11 cellular contexts compared by ENCODE assay signal in the genomic region with DNA sequence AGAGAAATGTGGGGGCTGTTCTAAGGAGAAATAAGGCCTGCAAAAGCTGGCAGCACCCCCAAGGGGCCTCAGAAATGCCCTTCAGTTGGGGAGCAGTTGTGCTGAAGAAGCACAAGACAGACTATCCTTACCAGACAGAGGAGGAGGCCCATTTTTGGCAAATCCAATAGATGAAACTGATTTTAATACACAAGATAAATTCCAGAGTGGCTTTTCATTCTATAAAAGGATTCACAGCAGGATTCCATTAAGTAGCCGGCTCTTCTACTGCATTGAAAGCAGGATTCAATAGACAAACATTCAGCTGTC. TPM values are rescaled to one million over a fixed set of nuclear protein-coding genes. Genes with fewer than 3 reads are reported as not detected.
A peak's percentile ranks its signal among the peaks of the same experiment; 100 is the strongest.
DNase-seq lines count a peak whose midpoint lies in the region; ATAC-seq and TF ChIP-seq lines count a peak whose summit lies in the region.
"Had no signal": no experiment of that assay in that cellular context is flagged by ENCODE, and none has a peak within 500 bp of the region (broad histone marks: within the 10 kb centered on the region; RNA-seq: fewer than 3 reads in every experiment).

No MANE protein-coding gene starts in this region.

- H3K27ac ChIP-seq in OCI-LY3 (ENCODE audit: low read length) (peak overlapping the region; percentile 99), esophagus squamous epithelium (peak overlapping the region; percentile 30 to 90 (median 78)), spleen (peak overlapping the region; percentile 80 to 98 (median 92))
- H3K27ac ChIP-seq: foreskin keratinocyte had no signal

- H3K27me3 ChIP-seq in OCI-LY3 (ENCODE audit: low read depth, low read length) (no peaks in the 10 kb centered on the region), esophagus squamous epithelium (no peaks in the 10 kb centered on the region), spleen (replicated peaks in 1 of 7) (no peaks in the 10 kb centered on the region)
- H3K27me3 ChIP-seq: foreskin keratinocyte had no signal

- no peak for TF ChIP-seq POLR2A in esophagus squamous epithelium (IDR thresholded peaks at IDR 0.05)
- no peak for TF ChIP-seq POLR2A in spleen (IDR thresholded peaks at IDR 0.05)

- intact Hi-C loops in esophagus squamous epithelium (cut with DNase I): no loop called here
- intact Hi-C loops in spleen (cut with DNase I; ENCODE audit: low total_unique reads): no loop called here

- peak overlapping the region; percentile 66 for H3K4me3 ChIP-seq in OCI-LY3 (ENCODE audit: low read length)
- H3K4me3 ChIP-seq in esophagus squamous epithelium: peak overlapping the region in 1 of 4 donors; percentile 39
- H3K4me3 ChIP-seq in spleen: peak overlapping the region in 2 of 8 donors; percentile 2 to 54
- H3K4me3 ChIP-seq: prostate gland had no signal

- H3K9me3 ChIP-seq in OCI-LY3 (ENCODE audit: insufficient read depth, low read length) (no peaks in the 10 kb centered on the region), esophagus squamous epithelium (no peaks in the 10 kb centered on the region), spleen (no peaks in the 10 kb centered on the region)
- H3K9me3 ChIP-seq: prostate gland had no signal

- peak overlapping the region; percentile 79 for H3K4me2 ChIP-seq in OCI-LY3 (ENCODE audit: low read length)

- peaks cover 33% of the 10 kb centered on the region for H4K20me1 ChIP-seq in OCI-LY3 (ENCODE audit: insufficient read depth, low read length)

- H3K79me2 ChIP-seq in OCI-LY3 (ENCODE audit: low read length): peaks cover 99% of the 10 kb centered on the region

- TF ChIP-seq CTCF in OCI-LY3 (IDR thresholded peaks at IDR 0.05; ENCODE audit: low read depth, low read length) (no peak), esophagus squamous epithelium (IDR thresholded peaks at IDR 0.05) (no peak), spleen (IDR thresholded peaks at IDR 0.05 in 8 of 11, conservative IDR thresholded peaks at IDR 0.05 in 3 of 11) (no peak)

- ATAC-seq in HG02759 (IDR thresholded peaks at IDR 0.05; ENCODE audit: unreplicated experiment) (no peak), HG02973 (IDR thresholded peaks at IDR 0.05; ENCODE audit: unreplicated experiment) (no peak)
- ATAC-seq: foreskin keratinocyte had no signal

- H2AFZ ChIP-seq in OCI-LY3 (ENCODE audit: low read depth, low read length): no peak overlapping the region

- H3K4me1 ChIP-seq in OCI-LY3 (ENCODE audit: low read length): peaks cover 85% of the 10 kb centered on the region
- H3K4me1 ChIP-seq in esophagus squamous epithelium: peaks cover 0 to 34% (median 8%) of the 10 kb centered on the region in 3 donors
- H3K4me1 ChIP-seq in spleen: peaks cover 52 to 100% (median 80%) of the 10 kb centered on the region in 6 donors
- H3K4me1 ChIP-seq: foreskin keratinocyte, prostate gland had no signal

- 22 to 60% methylated on average over 1 of the region's 1 CpG for WGBS in esophagus squamous epithelium, 2 donors
- WGBS in spleen, 5 donors: 10 to 44% (median 19%) methylated on average over 1 of the region's 1 CpG

- peak; percentile 49 for DNase-seq in NCI-H1092 (lab: John Stamatoyannopoulos, UW)
- DNase-seq in NCI-H1092 treated with DMSO at 0.1 percent for 48 hours (lab: John Stamatoyannopoulos, UW): no peak
- DNase-seq in esophagus squamous epithelium (lab: John Stamatoyannopoulos, UW): no peak
- no peak for DNase-seq in spleen
- DNase-seq in NCI-H1048 (lab: John Stamatoyannopoulos, UW): no peak
- DNase-seq: foreskin keratinocyte, IMR-90 had no signal

- H3K36me3 ChIP-seq in OCI-LY3 (replicated peaks; ENCODE audit: low read depth, low read length) (peaks cover 37% of the 10 kb centered on the region), esophagus squamous epithelium (no peaks in the 10 kb centered on the region), spleen (no peaks in the 10 kb centered on the region)
- H3K36me3 ChIP-seq: prostate gland had no signal

- H3K9ac ChIP-seq in OCI-LY3 (ENCODE audit: low read length): peak overlapping the region; percentile 83

RNA-seq across cellular contexts. Expression of gene SEPTIN6, which starts 8.1 kb away (rescaled TPM):
- total RNA-seq in esophagus squamous epithelium (10 to 100 TPM in 2 of 4 donors, 1 to 10 TPM in 2; 3.4 to 13.4 (median 8.2) TPM), spleen (100 to 1,000 TPM in 3 of 7 donors, 10 to 100 TPM in 4; 94.7 to 139 (median 99.8) TPM)
- 10 to 100 TPM; 45.1 to 58.2 (median 50.8) TPM for polyA plus RNA-seq in spleen

Comparison
In these comparisons a context has a peak if more than half of its experiments do, and no peak if none do; other contexts are left out.
1. RNA of gene SEPTIN6, which starts 8.1 kb away (total RNA-seq): 94.7 to 139 TPM in spleen; 3.4 to 13.4 TPM in esophagus squamous epithelium; every median in the first group is over 4 times any median in the second.
2. Peak in every context shown above with its lines, with median percentiles within 50 percentile points of each other: H3K27ac ChIP-seq.